ENCODE assay signal across 9 cellular contexts in genomic region chr5:76953551-76954382, GRCh38. TPM values are rescaled to one million over a fixed set of nuclear protein-coding genes. Genes with fewer than 3 reads are reported as not detected.
DNase-seq lines count a peak whose midpoint lies in the region; ATAC-seq, FAIRE-seq and TF ChIP-seq lines count a peak whose summit lies in the region.
"Had no signal": no experiment of that assay in that cellular context is flagged by ENCODE, and none has a peak within 500 bp of the region (broad histone marks: within the 10 kb centered on the region; RNA-seq: fewer than 3 reads in every experiment).

No MANE protein-coding gene starts in this region.

- TF ChIP-seq POLR2A in GM12891 (IDR thresholded peaks at IDR 0.05; ENCODE audit: low read depth, low read length) = no peak

- CTCF ChIA-PET in AG04450 (lab: Charles Lee) = no interaction called here

- peak overlapping the region; percentile 75 for H2AFZ ChIP-seq in neuron (ENCODE audit: low read depth, low read length)

- no peak for DNase-seq in AG04450 (ENCODE audit: low read depth, low spot score)
- no peak for DNase-seq in RWPE2 (ENCODE audit: low spot score)
- peak; percentile 26 for DNase-seq in fibroblast of peridontal ligament (ENCODE audit: extremely low read depth)
- DNase-seq in NCI-H1048 (lab: John Stamatoyannopoulos, UW) = no peak
- no peak for DNase-seq in NCI-H1417 (lab: John Stamatoyannopoulos, UW)
- no peak for DNase-seq in GM12891 (ENCODE audit: insufficient read length, low spot score)

- peak overlapping the region; percentile 37 for H3K4me3 ChIP-seq in AG04450 (ENCODE audit: low read depth, low read length)
- H3K4me3 ChIP-seq in RWPE2 (ENCODE audit: severe bottlenecking) = peak overlapping the region; percentile 16
- H3K4me3 ChIP-seq in neuron (ENCODE audit: low read length) = peak overlapping the region; percentile 32

- H3K4me1 ChIP-seq in RWPE2 (ENCODE audit: insufficient read depth, poor library complexity, severe bottlenecking) = no peaks in the 10 kb centered on the region
- peaks cover 5% of the 10 kb centered on the region for H3K4me1 ChIP-seq in neuron (ENCODE audit: insufficient read depth, low read length)

- no peak overlapping the region for H3K27ac ChIP-seq in AG04450 (ENCODE audit: low read depth, low read length)
- no peak overlapping the region for H3K27ac ChIP-seq in RWPE2 (ENCODE audit: poor library complexity, severe bottlenecking)

- peaks cover 3% of the 10 kb centered on the region; the same call in 1 of the 2 replicates for H3K9me3 ChIP-seq in AG04450 (ENCODE audit: control insufficient read depth, insufficient read depth, low read length)
- H3K9me3 ChIP-seq in RWPE2 (ENCODE audit: severe bottlenecking) = no peaks in the 10 kb centered on the region
- H3K9me3 ChIP-seq in neuron (ENCODE audit: low read length) = no peaks in the 10 kb centered on the region

- ATAC-seq in RWPE2 (ENCODE audit: low read depth) = peak; percentile 68
- ATAC-seq in GM21529 (IDR thresholded peaks at IDR 0.05; ENCODE audit: unreplicated experiment) = no peak

- TF ChIP-seq CTCF in AG04450 (IDR thresholded peaks at IDR 0.05; ENCODE audit: low read depth, low read length) (no peak), RWPE2 (IDR thresholded peaks at IDR 0.05; ENCODE audit: poor library complexity, severe bottlenecking) (no peak)

- H3K36me3 ChIP-seq in RWPE2 (ENCODE audit: low read depth) (no peaks in the 10 kb centered on the region), neuron (ENCODE audit: insufficient read depth, low read length) (no peaks in the 10 kb centered on the region)

- POLR2A ChIA-PET in AG04450 (lab: Yijun Ruan, JAX) = no interaction called here

- peaks cover 40% of the 10 kb centered on the region for H3K27me3 ChIP-seq in AG04450 (ENCODE audit: control insufficient read depth, insufficient read depth, low read length)
- peaks cover 43% of the 10 kb centered on the region for H3K27me3 ChIP-seq in RWPE2 (ENCODE audit: insufficient read depth, poor library complexity, severe bottlenecking)
- peaks cover 59% of the 10 kb centered on the region for H3K27me3 ChIP-seq in neuron (ENCODE audit: insufficient read depth, low read length)

- no peak for FAIRE-seq in GM12891 (lab: Jason Lieb, UNC)
- FAIRE-seq: islet of Langerhans had no signal

TF ChIP-seq in GM12891, 5 proteins besides CTCF, POLR2A, EP300 and RAD21:
- no peak for TF ChIP-seq POLR2AphosphoS5 (IDR thresholded peaks at IDR 0.05; ENCODE audit: low read depth, low read length)
- TF ChIP-seq POU2F2 (IDR thresholded peaks at IDR 0.05; ENCODE audit: low read depth, low read length) = no peak
- TF ChIP-seq SPI1 (IDR thresholded peaks at IDR 0.05; ENCODE audit: low read depth, low read length) = no peak

RNA-seq across cellular contexts. Expression of gene CRHBP, which starts 0.9 kb away (rescaled TPM):
- polyA plus RNA-seq in AG04450 (2011; rRNA removed) = 0.33 and 0.61 TPM in 2 replicates
- polyA minus RNA-seq in AG04450 (2011; rRNA and poly(A)+ RNA removed) = not detected in 2 replicates
- polyA plus RNA-seq in GM12891 (2012; ENCODE audit: low read depth, missing spikeins) = 0.05 TPM
